32 cellular contexts compared by ENCODE assay signal in the genomic region with DNA sequence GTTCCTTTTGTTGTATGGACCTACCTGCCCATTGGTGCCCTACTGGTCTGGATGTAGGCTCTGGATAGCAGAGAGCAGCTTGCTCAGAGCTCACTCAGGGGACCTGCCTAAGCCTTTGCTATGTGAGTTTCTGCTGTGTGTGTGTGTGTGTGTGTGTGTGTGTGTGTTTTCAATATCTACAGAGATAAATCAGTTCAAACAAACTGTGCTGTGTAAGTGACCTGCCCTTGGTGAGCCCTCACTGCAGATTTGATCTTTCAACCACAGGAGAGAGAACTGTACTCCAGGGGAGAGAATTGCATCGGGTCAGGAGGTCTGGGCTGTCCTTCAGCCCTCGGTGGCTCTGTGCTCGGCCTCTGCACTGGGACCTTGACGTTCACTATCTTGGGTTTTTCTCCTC. TPM values are rescaled to one million over a fixed set of nuclear protein-coding genes. Genes with fewer than 3 reads are reported as not detected.
A peak's percentile ranks its signal among the peaks of the same experiment; 100 is the strongest.
DNase-seq lines count a peak whose midpoint lies in the region; ATAC-seq and TF ChIP-seq lines count a peak whose summit lies in the region.
"Had no signal": no experiment of that assay in that cellular context is flagged by ENCODE, and none has a peak within 500 bp of the region (broad histone marks: within the 10 kb centered on the region; RNA-seq: fewer than 3 reads in every experiment).

No MANE protein-coding gene starts in this region.

- no peak for TF ChIP-seq CTCF in Panc1 (IDR thresholded peaks at IDR 0.05)
- TF ChIP-seq CTCF in nephron progenitor cell (IDR thresholded peaks at IDR 0.05): no peak
- TF ChIP-seq CTCF in ascending aorta (IDR thresholded peaks at IDR 0.05): no peak

- peak overlapping the region; percentile 88 for H3K27ac ChIP-seq in Panc1 (ENCODE audit: low read length)
- H3K27ac ChIP-seq in ascending aorta: no peak overlapping the region
- H3K27ac ChIP-seq: adrenal gland, body of pancreas, gastroesophageal sphincter, HL-60, left lung, pancreas, testis, uterus had no signal

- intact Hi-C loops in Panc1 (cut with micrococcal nuclease; ENCODE audit: unreplicated experiment) (no loop called here), left colon (cut with DNase I, micrococcal nuclease) (no loop called here), ascending aorta (cut with DNase I) (loop anchor here (10.0 kb wide), 1 partner anchor 335 kb away; no protein-coding TSS in a partner anchor)

- BruUV-seq in Panc1 (replicated peaks; lab: Mats Ljungman, UMichigan): no TSS peak

- H3K4me3 ChIP-seq in Panc1 (ENCODE audit: low read depth in 2 of 2, low read length in 2 of 2) (no peak overlapping the region), ascending aorta (no peak overlapping the region)
- H3K4me3 ChIP-seq: adrenal gland, body of pancreas, gastroesophageal sphincter, left lung, pancreas, testis, uterus had no signal

- peak overlapping the region; percentile 76 for H3K27ac Mint-ChIP-seq in nephron progenitor cell
- H3K27ac Mint-ChIP-seq: activated CD4-positive, alpha-beta memory T cell treated with anti-CD3 and anti-CD28 coated beads, Interleukin-2, amount 10 ng/mL, durations not matched to agents 7 days and 5 days; activated naive CD4-positive, alpha-beta T cell treated with anti-CD3 and anti-CD28 coated beads, Interleukin-2, amount 10 ng/mL, durations not matched to agents 7 days and 5 days; H9 had no signal

- H3K4me1 ChIP-seq in Panc1 (ENCODE audit: control insufficient read depth, insufficient read depth, low read length): peaks cover 20% of the 10 kb centered on the region
- H3K4me1 ChIP-seq in ascending aorta: no peaks in the 10 kb centered on the region
- H3K4me1 ChIP-seq: adrenal gland, pancreas, testis, uterus had no signal

- POLR2A ChIA-PET in Panc1 (lab: Charles Lee): no interaction called here

- H3K9me3 Mint-ChIP-seq in nephron progenitor cell: peaks cover 3% of the 10 kb centered on the region
- H3K9me3 Mint-ChIP-seq: activated CD4-positive, alpha-beta memory T cell treated with anti-CD3 and anti-CD28 coated beads, Interleukin-2, amount 10 ng/mL, durations not matched to agents 7 days and 5 days; activated naive CD4-positive, alpha-beta T cell treated with anti-CD3 and anti-CD28 coated beads, Interleukin-2, amount 10 ng/mL, durations not matched to agents 7 days and 5 days; CD8-positive, alpha-beta T cell; H9 had no signal

- in situ Hi-C loops in ACHN (cut with HindIII; ENCODE audit: low pct_ligation_motif_present, low pct_unique_long_range_greater_than_20kb, low sequenced_read_pairs): no loop called here
- in situ Hi-C loops in Panc1 (cut with HindIII; ENCODE audit: low pct_unique_long_range_greater_than_20kb, low sequenced_read_pairs): no loop called here

- no peak overlapping the region for H3K4me3 Mint-ChIP-seq in nephron progenitor cell
- H3K4me3 Mint-ChIP-seq: activated CD4-positive, alpha-beta memory T cell treated with anti-CD3 and anti-CD28 coated beads, Interleukin-2, amount 10 ng/mL, durations not matched to agents 7 days and 5 days; activated naive CD4-positive, alpha-beta T cell treated with anti-CD3 and anti-CD28 coated beads, Interleukin-2, amount 10 ng/mL, durations not matched to agents 7 days and 5 days; CD8-positive, alpha-beta T cell; H9 had no signal

- H3K36me3 Mint-ChIP-seq in nephron progenitor cell (ENCODE audit: low read depth): no peaks in the 10 kb centered on the region
- H3K36me3 Mint-ChIP-seq: activated naive CD4-positive, alpha-beta T cell treated with anti-CD3 and anti-CD28 coated beads, Interleukin-2, amount 10 ng/mL, durations not matched to agents 7 days and 5 days; CD8-positive, alpha-beta T cell had no signal

- H3K36me3 ChIP-seq in Panc1 (ENCODE audit: control insufficient read depth, insufficient read depth, low read length) (no peaks in the 10 kb centered on the region), ascending aorta (no peaks in the 10 kb centered on the region)
- H3K36me3 ChIP-seq: adrenal gland, gastroesophageal sphincter, left lung, pancreas, uterus had no signal

- ATAC-seq in Panc1: peak; percentile 35
- ATAC-seq in left colon: peak; percentile 21
- ATAC-seq in GM21786 (IDR thresholded peaks at IDR 0.05; ENCODE audit: unreplicated experiment): no peak
- ATAC-seq in GM19395 (IDR thresholded peaks at IDR 0.05; ENCODE audit: unreplicated experiment): no peak
- no peak for ATAC-seq in GM18517 (IDR thresholded peaks at IDR 0.05; ENCODE audit: unreplicated experiment)
- ATAC-seq: body of pancreas; CD8-positive, alpha-beta T cell; gastroesophageal sphincter; left lung; PC-3; stimulated activated naive CD8-positive, alpha-beta T cell treated with anti-CD3 and anti-CD28 coated beads, Interleukin-15, Interleukin-2, amounts not matched to agents 100 U/mL and 50 U/mL, for 24 hours had no signal

- peaks cover 73% of the 10 kb centered on the region for H3K4me1 Mint-ChIP-seq in nephron progenitor cell

- no peaks in the 10 kb centered on the region for H3K27me3 Mint-ChIP-seq in nephron progenitor cell (ENCODE audit: low read depth, poor library complexity)
- H3K27me3 Mint-ChIP-seq: activated CD4-positive, alpha-beta memory T cell treated with anti-CD3 and anti-CD28 coated beads, Interleukin-2, amount 10 ng/mL, durations not matched to agents 7 days and 5 days had no signal

- DNase-seq in ACHN: peak; percentile 16
- DNase-seq in Panc1 (ENCODE audit: low read depth, low spot score): no peak
- DNase-seq in left colon: no peak
- DNase-seq in nephron progenitor cell: no peak
- DNase-seq in ascending aorta (ENCODE audit: low spot score in 2 of 2): no peak
- DNase-seq: 8988T; activated CD4-positive, alpha-beta memory T cell treated with anti-CD3 and anti-CD28 coated beads, Interleukin-2, amount 10 ng/mL, durations not matched to agents 7 days and 5 days; activated CD4-positive, alpha-beta T cell treated with anti-CD3 and anti-CD28 coated beads for 1 hour; activated CD8-positive, alpha-beta memory T cell treated with anti-CD3 and anti-CD28 coated beads, Interleukin-2, amount 50 U/mL, for 4 hours; activated naive CD4-positive, alpha-beta T cell treated with anti-CD3 and anti-CD28 coated beads, Interleukin-2, amount 10 ng/mL, durations not matched to agents 7 days and 5 days; adrenal gland; body of pancreas; CD8-positive, alpha-beta T cell; DMS 273 treated with DMSO at 0.1 percent for 48 hours; H9; hippocampal formation; left lung; mesendoderm; NCI-H2029; NCI-H524 treated with DMSO at 0.1 percent for 48 hours; pancreas; PC-3; Right ventricle myocardium superior; stimulated activated CD4-positive, alpha-beta T cell treated with anti-CD3 and anti-CD28 coated beads, Interleukin-1b, Interleukin-23, amount 100 ng/mL, for 48 hours; stimulated activated naive CD8-positive, alpha-beta T cell treated with anti-CD3 and anti-CD28 coated beads, Interleukin-15, Interleukin-2, amounts not matched to agents 100 U/mL and 50 U/mL, for 24 hours; testis; uterus had no signal

- no peaks in the 10 kb centered on the region for H3K9me3 ChIP-seq in Panc1 (ENCODE audit: control insufficient read depth, insufficient read depth, low read depth, low read length)
- no peaks in the 10 kb centered on the region for H3K9me3 ChIP-seq in ascending aorta
- H3K9me3 ChIP-seq: adrenal gland, body of pancreas, gastroesophageal sphincter, left lung, pancreas, testis, uterus had no signal

- H3K27me3 ChIP-seq in Panc1 (ENCODE audit: control insufficient read depth, insufficient read depth, low read length): no peaks in the 10 kb centered on the region
- H3K27me3 ChIP-seq in ascending aorta: no peaks in the 10 kb centered on the region
- H3K27me3 ChIP-seq: adrenal gland, body of pancreas, gastroesophageal sphincter, left lung, pancreas, testis, uterus had no signal

- CTCF ChIA-PET in Panc1 (lab: Charles Lee): no interaction called here

RNA-seq across cellular contexts. Expression of gene CDKN2AIP, which starts 35.0 kb away (rescaled TPM):
- total RNA-seq in Panc1 (2021; ENCODE audit: unreplicated experiment) (21.1 TPM), left colon (10 to 100 TPM; 13.7 to 23.1 TPM), ascending aorta (34.5 TPM)
- 22.8 TPM for polyA plus RNA-seq in Panc1 (2012; ENCODE audit: insufficient read length)

Comparison
In these comparisons a context has a peak if more than half of its experiments do, and no peak if none do; other contexts are left out.
1. ATAC-seq: peak in Panc1 (single experiment) and left colon (single experiment); none in GM21786 (single experiment), GM19395 (single experiment) and GM18517 (single experiment).